In the genomic region with DNA sequence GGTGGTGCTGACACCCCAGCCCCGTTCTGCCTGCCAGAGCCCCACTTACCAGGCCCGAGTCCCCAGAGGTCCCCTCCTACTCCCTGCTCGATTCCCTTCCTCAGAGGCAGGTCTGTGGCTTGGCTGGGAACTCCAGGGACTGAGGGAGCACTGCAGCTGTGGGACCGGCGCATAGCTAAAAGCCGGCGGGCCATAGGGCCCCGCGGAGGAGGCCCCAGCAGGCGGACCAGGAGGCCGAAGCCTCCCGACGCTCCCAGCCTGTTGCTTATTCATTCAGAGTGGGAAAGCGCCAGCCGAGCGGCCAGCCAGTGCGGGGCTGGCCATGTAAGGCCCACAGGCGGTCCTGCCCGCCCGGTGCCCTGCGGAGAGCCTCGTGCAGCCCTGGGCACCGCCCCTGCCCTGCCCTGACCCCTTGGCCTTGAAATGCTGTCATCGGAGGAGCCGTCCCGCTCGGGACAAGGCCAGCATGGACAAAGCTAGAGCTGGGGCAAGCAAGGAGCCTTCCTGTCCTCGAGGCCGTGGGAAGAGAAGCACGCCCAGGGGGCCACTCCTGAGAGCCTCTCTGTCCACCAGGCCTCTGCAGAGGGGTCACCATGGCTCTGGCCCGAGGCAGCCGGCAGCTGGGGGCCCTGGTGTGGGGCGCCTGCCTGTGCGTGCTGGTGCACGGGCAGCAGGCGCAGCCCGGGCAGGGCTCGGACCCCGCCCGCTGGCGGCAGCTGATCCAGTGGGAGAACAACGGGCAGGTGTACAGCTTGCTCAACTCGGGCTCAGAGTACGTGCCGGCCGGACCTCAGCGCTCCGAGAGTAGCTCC, we compare ENCODE assay signal across 8 cellular contexts. TPM values are rescaled to one million over a fixed set of nuclear protein-coding genes. Genes with fewer than 3 reads are reported as not detected.
A peak's percentile ranks its signal among the peaks of the same experiment; 100 is the strongest.
DNase-seq lines count a peak whose midpoint lies in the region; ATAC-seq and TF ChIP-seq lines count a peak whose summit lies in the region.

A gene with protein sequence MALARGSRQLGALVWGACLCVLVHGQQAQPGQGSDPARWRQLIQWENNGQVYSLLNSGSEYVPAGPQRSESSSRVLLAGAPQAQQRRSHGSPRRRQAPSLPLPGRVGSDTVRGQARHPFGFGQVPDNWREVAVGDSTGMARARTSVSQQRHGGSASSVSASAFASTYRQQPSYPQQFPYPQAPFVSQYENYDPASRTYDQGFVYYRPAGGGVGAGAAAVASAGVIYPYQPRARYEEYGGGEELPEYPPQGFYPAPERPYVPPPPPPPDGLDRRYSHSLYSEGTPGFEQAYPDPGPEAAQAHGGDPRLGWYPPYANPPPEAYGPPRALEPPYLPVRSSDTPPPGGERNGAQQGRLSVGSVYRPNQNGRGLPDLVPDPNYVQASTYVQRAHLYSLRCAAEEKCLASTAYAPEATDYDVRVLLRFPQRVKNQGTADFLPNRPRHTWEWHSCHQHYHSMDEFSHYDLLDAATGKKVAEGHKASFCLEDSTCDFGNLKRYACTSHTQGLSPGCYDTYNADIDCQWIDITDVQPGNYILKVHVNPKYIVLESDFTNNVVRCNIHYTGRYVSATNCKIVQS (plus strand): TSS at position 272 of the 812 bp plus-strand sequence. CDS start 322 bp downstream, at position 594.

- peak within 1 kb of the TSS; percentile 90 for H3K9ac ChIP-seq in mesenchymal stem cell (ENCODE audit: low read length)

- peak within 1 kb of the TSS; percentile 73 for H2AK5ac ChIP-seq in mesenchymal stem cell (ENCODE audit: low read length, severe bottlenecking)

- H3K79me1 ChIP-seq in mesenchymal stem cell (replicated peaks; ENCODE audit: low read length, poor library complexity, severe bottlenecking), result peaks cover 7% of the 10 kb centered on the region

- CTCF ChIA-PET in A673 (lab: Charles Lee), result interaction anchor here (0.5 to 1.4 kb wide), 4 partner anchors 20 to 366 kb away, joined by 3 to 7 read pairs (median 5); no protein-coding TSS in a partner anchor

- H3K27me3 ChIP-seq in A673 (replicated peaks; ENCODE audit: insufficient read depth, low read depth, low read length, poor library complexity) (no peaks in the 10 kb centered on the region), H7 (ENCODE audit: control insufficient read depth, insufficient read depth, low read length) (peaks cover 6% of the 10 kb centered on the region), mesenchymal stem cell (ENCODE audit: control insufficient read depth in 1 of 2, insufficient read depth in 1 of 2, low read length in 2 of 2) (no peaks in the 10 kb centered on the region), tibial artery (no peaks in the 10 kb centered on the region)

- peak within 1 kb of the TSS in 1 of 2 experiments; percentile 91 for H3K23ac ChIP-seq in mesenchymal stem cell (ENCODE audit: low read length in 2 of 2)

- H2BK15ac ChIP-seq in mesenchymal stem cell (ENCODE audit: low read depth, poor library complexity, severe bottlenecking), result peak within 1 kb of the TSS; percentile 97

- H3K36me3 ChIP-seq in A673 (ENCODE audit: insufficient read depth, low read length, poor library complexity, severe bottlenecking) (peaks cover 7% of the 10 kb centered on the region), H7 (replicated peaks; ENCODE audit: control insufficient read depth, insufficient read depth, low read length) (no peaks in the 10 kb centered on the region), mesenchymal stem cell (ENCODE audit: control insufficient read depth in 1 of 2, insufficient read depth in 2 of 2, low read depth in 1 of 2, low read length in 2 of 2) (peaks cover 2 to 19% of the 10 kb centered on the region in 2 experiments), tibial artery (no peaks in the 10 kb centered on the region)

- under 1% methylated on average over 48 of the region's 48 CpGs for WGBS in mesenchymal stem cell

- H2BK12ac ChIP-seq in mesenchymal stem cell (ENCODE audit: low read length in 2 of 2), result peak within 1 kb of the TSS; percentile 75 to 92

- no peak for ATAC-seq in HG02610 (IDR thresholded peaks at IDR 0.05; ENCODE audit: unreplicated experiment)

- peaks cover 56% of the 10 kb centered on the region for H3K4me1 ChIP-seq in A673 (ENCODE audit: insufficient read depth, low read length, poor library complexity, severe bottlenecking)
- H3K4me1 ChIP-seq in mesenchymal stem cell (ENCODE audit: control insufficient read depth, insufficient read depth, low read depth, low read length), result peaks cover 64% of the 10 kb centered on the region
- peaks cover 28 to 84% (median 76%) of the 10 kb centered on the region in 4 donors for H3K4me1 ChIP-seq in tibial artery

- H4K8ac ChIP-seq in mesenchymal stem cell (ENCODE audit: low read length), result peak within 1 kb of the TSS; percentile 66

- TSS peak; percentile 10 for BruUV-seq in A673 (replicated peaks; lab: Mats Ljungman, UMichigan)

- peak within 1 kb of the TSS; percentile 75 to 91 for H3K4ac ChIP-seq in mesenchymal stem cell (ENCODE audit: low read depth in 1 of 2, low read length in 2 of 2)

- H3K9me3 ChIP-seq in A673 (ENCODE audit: low read depth, low read length, poor library complexity, severe bottlenecking) (no peaks in the 10 kb centered on the region), mesenchymal stem cell (ENCODE audit: control insufficient read depth, low read length) (no peaks in the 10 kb centered on the region), tibial artery (no peaks in the 10 kb centered on the region)

- peak within 1 kb of the TSS; percentile 95 for H4K91ac ChIP-seq in mesenchymal stem cell (ENCODE audit: low read length)

- DNase-seq in A673 (ENCODE audit: low spot score) (peak; percentile 91), H7 (peak; percentile 95), SK-N-DZ (ENCODE audit: low spot score) (peak; percentile 78), epidermal melanocyte (ENCODE audit: insufficient read length, low spot score) (peak; percentile 86), mesenchymal stem cell (peak; percentile 92), tibial artery (peak; percentile 82 to 95), NCI-H1436 (lab: John Stamatoyannopoulos, UW) (no peak)

- peak within 1 kb of the TSS; percentile 90 to 98 for H3K18ac ChIP-seq in mesenchymal stem cell (ENCODE audit: low read depth in 1 of 2, low read length in 2 of 2)

- peak within 1 kb of the TSS; percentile 85 for H3K4me2 ChIP-seq in mesenchymal stem cell (ENCODE audit: low read length, poor library complexity, severe bottlenecking)

- POLR2A ChIA-PET in A673 (lab: Charles Lee; ENCODE audit: low non-redundant PET), result interaction anchor here (0.6 kb wide), 1 partner anchor 682 kb away, joined by 3 read pairs; no protein-coding TSS in a partner anchor

- H2AFZ ChIP-seq in mesenchymal stem cell (ENCODE audit: low read depth, low read length), result peak within 1 kb of the TSS; percentile 60

- peak within 1 kb of the TSS; percentile 75 for H2BK5ac ChIP-seq in mesenchymal stem cell (ENCODE audit: low read depth, low read length, poor library complexity, severe bottlenecking)

- peak within 1 kb of the TSS in 1 of 2 experiments; percentile 92 for H3K14ac ChIP-seq in mesenchymal stem cell (ENCODE audit: low read length in 2 of 2)

- TF ChIP-seq CTCF in A673 (conservative IDR thresholded peaks at IDR 0.05; ENCODE audit: low read depth, low read length) (no peak), tibial artery (IDR thresholded peaks at IDR 0.05) (peak in 1 of 2 experiments; percentile 6)

- intact Hi-C loops in A673 (cut with micrococcal nuclease; ENCODE audit: unreplicated experiment), result no loop called here
- intact Hi-C loops in tibial artery (cut with DNase I; ENCODE audit: low total_unique reads), result no loop called here

- H3K4me3 ChIP-seq in A673 (ENCODE audit: low read depth, low read length, poor library complexity, severe bottlenecking) (peak within 1 kb of the TSS; percentile 86), H7 (ENCODE audit: insufficient read depth, low read depth, low read length) (peak within 1 kb of the TSS; percentile 66), mesenchymal stem cell (ENCODE audit: insufficient read depth in 1 of 2, low read depth in 1 of 2, low read length in 2 of 2) (peak within 1 kb of the TSS; percentile 77 to 96), tibial artery (peak within 1 kb of the TSS; percentile 85 to 87)

- H3K27ac ChIP-seq in A673 (ENCODE audit: low read depth, low read length, poor library complexity, severe bottlenecking), result peak within 1 kb of the TSS; percentile 89
- H3K27ac ChIP-seq in mesenchymal stem cell (ENCODE audit: low read length, poor library complexity, severe bottlenecking), result peak within 1 kb of the TSS; percentile 96
- peak within 1 kb of the TSS; percentile 98 to 100 for H3K27ac ChIP-seq in tibial artery

- H2BK120ac ChIP-seq in mesenchymal stem cell (ENCODE audit: low read depth, low read length), result peak within 1 kb of the TSS; percentile 91

RNA-seq across cellular contexts. Expression of the gene that starts here (rescaled TPM):
- total RNA-seq in A673 (2021), result 117 and 128 TPM in 2 replicates
- total RNA-seq in H7 (2014; rRNA removed; shearing (Covaris generic)), result 11.8 and 18.4 TPM in 2 replicates
- polyA plus RNA-seq in SK-N-DZ (2014; cell fraction: cytosol; rRNA removed), result 29.4 and 31.5 TPM in 2 replicates
- polyA plus RNA-seq in SK-N-DZ (2014; cell fraction: nucleus; rRNA removed), result 24.0 and 26.1 TPM in 2 replicates
- 187 TPM for polyA plus RNA-seq in mesenchymal stem cell (2013, experiment 1 of 2)
- 181 TPM for polyA plus RNA-seq in mesenchymal stem cell (2013, experiment 2 of 2)
